In genomic region chr17:64262125-64262421, GRCh38 we compare ENCODE assay signal across 8 cellular contexts. TPM values are rescaled to one million over a fixed set of nuclear protein-coding genes. Genes with fewer than 3 reads are reported as not detected.
DNase-seq lines count a peak whose midpoint lies in the region; TF ChIP-seq lines count a peak whose summit lies in the region.

No MANE protein-coding gene starts in this region.

- H3K36me3 ChIP-seq in adrenal gland (replicated peaks in 1 of 2) (no peaks in the 10 kb centered on the region), kidney epithelial cell (ENCODE audit: control insufficient read depth, insufficient read depth, low read length) (no peaks in the 10 kb centered on the region), thyroid gland (no peaks in the 10 kb centered on the region)

- H3K36me3 Mint-ChIP-seq in activated naive CD4-positive, alpha-beta T cell treated with anti-CD3 and anti-CD28 coated beads, Interleukin-2, amount 10 ng/mL, durations not matched to agents 7 days and 5 days, result peaks cover 3% of the 10 kb centered on the region

- H3K9me3 Mint-ChIP-seq in activated naive CD4-positive, alpha-beta T cell treated with anti-CD3 and anti-CD28 coated beads, Interleukin-2, amount 10 ng/mL, durations not matched to agents 7 days and 5 days, result no peaks in the 10 kb centered on the region

- DNase-seq in activated naive CD4-positive, alpha-beta T cell treated with anti-CD3 and anti-CD28 coated beads, Interleukin-2, amount 10 ng/mL, durations not matched to agents 7 days and 5 days, result no peak
- no peak for DNase-seq in activated naive CD4-positive, alpha-beta T cell treated with anti-CD3 and anti-CD28 coated beads, Interleukin-2, amount 50 U/mL, for 16 hours
- DNase-seq in adrenal gland, result no peak
- DNase-seq in kidney epithelial cell (ENCODE audit: low read depth), result no peak
- DNase-seq in thyroid gland, result no peak
- DNase-seq in NCI-H345 treated with DMSO at 0.1 percent for 48 hours (lab: John Stamatoyannopoulos, UW; ENCODE audit: unreplicated experiment), result no peak
- DNase-seq in HK-2 (ENCODE audit: unreplicated experiment), result no peak
- no peak for DNase-seq in SW480 (ENCODE audit: low spot score)

- TF ChIP-seq POLR2A in adrenal gland (IDR thresholded peaks at IDR 0.05), result no peak
- no peak for TF ChIP-seq POLR2A in thyroid gland (IDR thresholded peaks at IDR 0.05)

- H3K4me3 ChIP-seq in adrenal gland (peak overlapping the region in 3 of 4 donors; percentile 41 to 99 (median 96)), kidney epithelial cell (ENCODE audit: low read depth, low read length) (peak overlapping the region; percentile 90), thyroid gland (replicated peaks in 1 of 3) (peak overlapping the region; percentile 75 to 98 (median 96))

- H3K4me1 ChIP-seq in adrenal gland (replicated peaks in 1 of 2) (peaks cover 26 to 32% of the 10 kb centered on the region in 2 donors), thyroid gland (peaks cover 20 to 31% of the 10 kb centered on the region in 2 donors)

- H3K4me1 Mint-ChIP-seq in activated naive CD4-positive, alpha-beta T cell treated with anti-CD3 and anti-CD28 coated beads, Interleukin-2, amount 10 ng/mL, durations not matched to agents 7 days and 5 days, result peaks cover 32% of the 10 kb centered on the region

- CTCF ChIA-PET in activated naive CD4-positive, alpha-beta T cell treated with anti-CD3 and anti-CD28 coated beads, Interleukin-2, amount 10 ng/mL, durations not matched to agents 7 days and 5 days (lab: Charles Lee), result interaction anchor here (0.6 to 1.5 kb wide), 4 partner anchors 20 to 268 kb away, joined by 3 to 6 read pairs (median 3); no protein-coding TSS in a partner anchor

- TF ChIP-seq CTCF in adrenal gland (IDR thresholded peaks at IDR 0.05), result no peak
- TF ChIP-seq CTCF in kidney epithelial cell (IDR thresholded peaks at IDR 0.05; ENCODE audit: insufficient read depth, low read length, poor library complexity, severe bottlenecking), result no peak
- TF ChIP-seq CTCF in thyroid gland (IDR thresholded peaks at IDR 0.05), result no peak

- H3K27me3 ChIP-seq in adrenal gland (no peaks in the 10 kb centered on the region), kidney epithelial cell (ENCODE audit: control insufficient read depth, insufficient read depth, low read length) (no peaks in the 10 kb centered on the region), thyroid gland (no peaks in the 10 kb centered on the region)

- peak overlapping the region; percentile 93 for H3K27ac Mint-ChIP-seq in activated naive CD4-positive, alpha-beta T cell treated with anti-CD3 and anti-CD28 coated beads, Interleukin-2, amount 10 ng/mL, durations not matched to agents 7 days and 5 days

- peak overlapping the region; percentile 90 for H3K4me3 Mint-ChIP-seq in activated naive CD4-positive, alpha-beta T cell treated with anti-CD3 and anti-CD28 coated beads, Interleukin-2, amount 10 ng/mL, durations not matched to agents 7 days and 5 days

- H3K9me3 ChIP-seq in adrenal gland (replicated peaks in 1 of 3) (no peaks in the 10 kb centered on the region), thyroid gland (no peaks in the 10 kb centered on the region)

- intact Hi-C loops in adrenal gland (cut with DNase I), result loop anchor here in 1 of 2 donors (10.0 kb wide), 1 partner anchor 117 kb away; no protein-coding TSS in a partner anchor
- intact Hi-C loops in thyroid gland (cut with DNase I), result loop anchor here (2.0 kb wide), 1 partner anchor 87 kb away; no protein-coding TSS in a partner anchor

- peaks cover 20% of the 10 kb centered on the region for H3K27me3 Mint-ChIP-seq in activated naive CD4-positive, alpha-beta T cell treated with anti-CD3 and anti-CD28 coated beads, Interleukin-2, amount 10 ng/mL, durations not matched to agents 7 days and 5 days

- H3K27ac ChIP-seq in adrenal gland, result peak overlapping the region; percentile 80 to 98 (median 91)
- peak overlapping the region; percentile 47 to 89 (median 88) for H3K27ac ChIP-seq in thyroid gland

- 9 to 18% (median 12%) methylated on average over 9 of the region's 9 CpGs for WGBS in adrenal gland, 4 donors
- WGBS in thyroid gland, 2 donors, result 13 to 24% methylated on average over 8 to 9 of the region's 9 CpGs

RNA-seq across cellular contexts. Expression of gene TEX2, which starts 1.0 kb away (rescaled TPM):
- total RNA-seq in adrenal gland, result 10 to 100 TPM; 56.5 to 91.5 (median 65.9) TPM
- polyA plus RNA-seq in adrenal gland, result 10 to 100 TPM; 12.0 to 80.6 (median 18.5) TPM
- 16.5 and 19.0 TPM in 2 replicates for total RNA-seq in kidney epithelial cell
- total RNA-seq in thyroid gland, result 100 to 1,000 TPM in 1 of 4 donors, 10 to 100 TPM in 3; 63.9 to 101 (median 71.7) TPM
